In genomic region chr12:26298785-26299621, GRCh38 we compare ENCODE assay signal across 8 cellular contexts.
DNase-seq lines count a peak whose midpoint lies in the region; ATAC-seq, FAIRE-seq and TF ChIP-seq lines count a peak whose summit lies in the region.

No MANE protein-coding gene starts in this region.

- H3K27ac Mint-ChIP-seq in glutamatergic neuron (ENCODE audit: unreplicated experiment): peak overlapping the region; percentile 3
- no peak overlapping the region for H3K27ac Mint-ChIP-seq in neural progenitor cell

- H3K4me3 Mint-ChIP-seq in glutamatergic neuron (ENCODE audit: unreplicated experiment) (no peak overlapping the region), neural progenitor cell (no peak overlapping the region)

- H3K9me3 Mint-ChIP-seq in glutamatergic neuron (ENCODE audit: unreplicated experiment): no peaks in the 10 kb centered on the region
- no peaks in the 10 kb centered on the region for H3K9me3 Mint-ChIP-seq in neural progenitor cell

- H3K4me3 ChIP-seq in GM12865 (ENCODE audit: low read depth, low read length) (peak overlapping the region; percentile 14; the same call in 1 of the 2 replicates), WI38 (ENCODE audit: low read depth, low read length) (peak overlapping the region; percentile 29), skeletal muscle tissue (ENCODE audit: low read length in 3 of 3) (peak overlapping the region; percentile 2 to 63 (median 42)), neural progenitor cell (no peak overlapping the region)

- no peak overlapping the region for H2AFZ ChIP-seq in neural progenitor cell (replicated peaks)

- no peak overlapping the region for H3K4me2 ChIP-seq in neural progenitor cell

- no peaks in the 10 kb centered on the region for H4K20me1 ChIP-seq in neural progenitor cell (ENCODE audit: low read depth)

- H3K27me3 ChIP-seq in skeletal muscle tissue (ENCODE audit: control insufficient read depth in 3 of 3, insufficient read depth in 3 of 3, low read length in 3 of 3) (no peaks in the 10 kb centered on the region), neural progenitor cell (no peaks in the 10 kb centered on the region)

- H3K27ac ChIP-seq in skeletal muscle tissue (ENCODE audit: low read depth, low read length) (peak overlapping the region; percentile 80), neural progenitor cell (no peak overlapping the region)

- no peaks in the 10 kb centered on the region for H3K36me3 ChIP-seq in skeletal muscle tissue (ENCODE audit: control insufficient read depth in 3 of 3, insufficient read depth in 3 of 3, low read length in 3 of 3)
- no peaks in the 10 kb centered on the region for H3K36me3 ChIP-seq in neural progenitor cell

- peak; percentile 97 for ATAC-seq in GM21737 (IDR thresholded peaks at IDR 0.05; ENCODE audit: unreplicated experiment)

- peak; percentile 88 for DNase-seq in GM12865 (ENCODE audit: low read depth)
- DNase-seq in HTR-8/SVneo (ENCODE audit: insufficient read length, low spot score): peak; percentile 75
- DNase-seq in glutamatergic neuron: no peak
- DNase-seq in central memory CD4-positive, alpha-beta T cell: no peak
- no peak for DNase-seq in neural progenitor cell (ENCODE audit: low spot score)

- H3K4me1 Mint-ChIP-seq in glutamatergic neuron (ENCODE audit: low read depth, unreplicated experiment) (peaks cover 3% of the 10 kb centered on the region), neural progenitor cell (peaks cover 7% of the 10 kb centered on the region)

- H3K4me1 ChIP-seq in skeletal muscle tissue (ENCODE audit: control insufficient read depth in 3 of 3, insufficient read depth in 3 of 3, low read length in 3 of 3) (peaks cover 2 to 14% (median 10%) of the 10 kb centered on the region in 3 donors), neural progenitor cell (no peaks in the 10 kb centered on the region)

- no peak for TF ChIP-seq CTCF in GM12865 (IDR thresholded peaks at IDR 0.05; ENCODE audit: insufficient read depth, low read depth, low read length, missing control alignments)
- TF ChIP-seq CTCF in WI38 (IDR thresholded peaks at IDR 0.05; ENCODE audit: low read depth, low read length): 0 out of 2 replicates have a peak, but pooled peaks have one; percentile 9
- no peak for TF ChIP-seq CTCF in glutamatergic neuron (IDR thresholded peaks at IDR 0.05; ENCODE audit: partially characterized antibody, unreplicated experiment)
- no peak for TF ChIP-seq CTCF in neural progenitor cell (IDR thresholded peaks at IDR 0.05)

- no peaks in the 10 kb centered on the region for H3K36me3 Mint-ChIP-seq in glutamatergic neuron (ENCODE audit: unreplicated experiment)
- no peaks in the 10 kb centered on the region for H3K36me3 Mint-ChIP-seq in neural progenitor cell

- peak; percentile 20 for FAIRE-seq in HTR-8/SVneo (lab: Jason Lieb, UNC)

- no peaks in the 10 kb centered on the region for H3K79me2 ChIP-seq in neural progenitor cell (ENCODE audit: low read depth)

- H3K9ac ChIP-seq in skeletal muscle tissue (ENCODE audit: low read depth in 1 of 3, low read length in 3 of 3): peak overlapping the region; percentile 3 to 57 (median 10)
- H3K9ac ChIP-seq in neural progenitor cell: no peak overlapping the region

- no peaks in the 10 kb centered on the region for H3K9me3 ChIP-seq in skeletal muscle tissue (ENCODE audit: control insufficient read depth in 3 of 3, low read length in 3 of 3)
- H3K9me3 ChIP-seq in neural progenitor cell (ENCODE audit: low read depth): no peaks in the 10 kb centered on the region

- H3F3A ChIP-seq in neural progenitor cell (ENCODE audit: low read depth): no peaks in the 10 kb centered on the region

- H3K27me3 Mint-ChIP-seq in glutamatergic neuron (ENCODE audit: unreplicated experiment): no peaks in the 10 kb centered on the region
- H3K27me3 Mint-ChIP-seq in neural progenitor cell (ENCODE audit: insufficient read depth, low read depth): peaks cover 2% of the 10 kb centered on the region

Comparison
In these comparisons a context has a peak if more than half of its experiments do, and no peak if none do; other contexts are left out.
1. DNase-seq: peak in GM12865 (single experiment) and HTR-8/SVneo (single experiment); none in glutamatergic neuron (single experiment), central memory CD4-positive, alpha-beta T cell (single experiment) and neural progenitor cell (single experiment).